Comparison of ENCODE assay signal across 9 cellular contexts in the genomic region with DNA sequence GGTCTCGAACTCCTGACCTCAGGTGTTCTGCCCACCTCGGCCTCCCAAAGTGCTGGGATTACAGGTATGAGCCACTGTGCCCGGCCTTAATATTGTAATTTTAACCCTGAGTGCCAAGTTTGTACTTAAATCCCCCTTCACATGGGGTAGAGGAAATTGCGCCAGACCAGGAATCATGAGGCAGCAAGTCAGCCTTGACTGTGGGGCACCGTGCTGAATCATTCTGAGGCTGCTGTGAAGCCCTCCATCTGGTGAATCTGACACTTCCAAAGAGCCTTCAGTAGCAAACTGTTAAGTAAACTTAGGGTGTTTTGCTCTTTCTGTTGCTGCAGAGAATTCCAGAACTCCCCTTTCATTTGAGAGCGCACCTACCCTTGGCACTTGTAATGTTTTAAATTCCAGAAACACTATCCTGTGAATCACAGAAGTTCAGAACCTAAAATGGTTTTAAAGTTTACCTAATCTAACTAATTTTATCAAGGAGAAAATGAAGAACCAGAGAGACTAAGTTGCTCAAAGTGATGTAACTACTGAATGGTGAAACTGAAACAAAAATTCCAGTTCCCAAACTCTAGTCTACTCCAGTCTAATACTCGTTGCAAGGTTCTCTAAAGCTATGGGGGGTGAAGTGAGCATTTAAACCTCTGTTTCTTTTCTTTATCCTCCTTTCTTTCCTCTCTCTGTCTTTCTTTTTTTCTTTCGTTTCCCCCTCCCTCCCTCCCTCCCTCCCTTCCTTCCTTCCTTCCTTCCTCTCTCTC. TPM values are rescaled to one million over a fixed set of nuclear protein-coding genes. Genes with fewer than 3 reads are reported as not detected.
DNase-seq lines count a peak whose midpoint lies in the region; ATAC-seq and TF ChIP-seq lines count a peak whose summit lies in the region.
"Had no signal": no experiment of that assay in that cellular context is flagged by ENCODE, and none has a peak within 500 bp of the region (broad histone marks: within the 10 kb centered on the region; RNA-seq: fewer than 3 reads in every experiment).

No MANE protein-coding gene starts in this region.

- peaks cover 0 to 1% of the 10 kb centered on the region in 2 donors for H3K36me3 Mint-ChIP-seq in activated T-cell treated with anti-CD3 and anti-CD28 coated beads, Interleukin-2, amount 50 U/mL, for 72 hours (ENCODE audit: insufficient read depth in 2 of 2)
- H3K36me3 Mint-ChIP-seq in activated T-cell treated with anti-CD3 and anti-CD28 coated beads, Interleukin-2, amount 50 U/mL, for 4 hours (ENCODE audit: insufficient read depth): peaks cover 4% of the 10 kb centered on the region
- H3K36me3 Mint-ChIP-seq: natural killer cell had no signal

- no peaks in the 10 kb centered on the region for H3K27me3 ChIP-seq in left lung
- no peaks in the 10 kb centered on the region for H3K27me3 ChIP-seq in upper lobe of right lung

- H3K4me3 ChIP-seq in left lung: peak overlapping the region in 1 of 2 donors; percentile 8
- H3K4me3 ChIP-seq in upper lobe of right lung: peak overlapping the region; percentile 14

- H3K4me1 ChIP-seq in left lung (peaks cover 0 to 47% of the 10 kb centered on the region in 2 donors), upper lobe of right lung (peaks cover 32% of the 10 kb centered on the region)

- H3K9me3 ChIP-seq in left lung (no peaks in the 10 kb centered on the region), upper lobe of right lung (no peaks in the 10 kb centered on the region)

- H3K27me3 Mint-ChIP-seq in activated T-cell treated with anti-CD3 and anti-CD28 coated beads, Interleukin-2, amount 50 U/mL, for 72 hours (ENCODE audit: low read depth): no peaks in the 10 kb centered on the region
- no peaks in the 10 kb centered on the region for H3K27me3 Mint-ChIP-seq in activated T-cell treated with anti-CD3 and anti-CD28 coated beads, Interleukin-2, amount 50 U/mL, for 4 hours (ENCODE audit: low read depth)

- intact Hi-C loops in left lung (cut with DNase I) (no loop called here), upper lobe of right lung (cut with DNase I) (loop anchor here (10.0 kb wide), 1 partner anchor 242 kb away; no protein-coding TSS in a partner anchor)

- no peak for TF ChIP-seq CTCF in left lung (IDR thresholded peaks at IDR 0.05)
- no peak for TF ChIP-seq CTCF in upper lobe of right lung (IDR thresholded peaks at IDR 0.05)

- peaks cover 0 to 16% of the 10 kb centered on the region in 2 donors for H3K36me3 ChIP-seq in left lung
- peaks cover 15% of the 10 kb centered on the region for H3K36me3 ChIP-seq in upper lobe of right lung

- H3K27ac Mint-ChIP-seq in activated T-cell treated with anti-CD3 and anti-CD28 coated beads, Interleukin-2, amount 50 U/mL, for 72 hours: no peak overlapping the region

- peak overlapping the region; percentile 54 to 65 for H3K4me3 Mint-ChIP-seq in activated T-cell treated with anti-CD3 and anti-CD28 coated beads, Interleukin-2, amount 50 U/mL, for 72 hours
- H3K4me3 Mint-ChIP-seq in activated T-cell treated with anti-CD3 and anti-CD28 coated beads, Interleukin-2, amount 50 U/mL, for 4 hours: no peak overlapping the region

- DNase-seq in activated T-cell treated with anti-CD3 and anti-CD28 coated beads, Interleukin-2, amount 50 U/mL, for 72 hours: no peak
- no peak for DNase-seq in activated T-cell treated with anti-CD3 and anti-CD28 coated beads, Interleukin-2, amount 50 U/mL, for 4 hours
- DNase-seq in astrocyte of the hippocampus (ENCODE audit: low read depth, low spot score): peak; percentile 65
- DNase-seq in left lung: peak in 1 of 2 donors; percentile 76
- DNase-seq in upper lobe of right lung: peak; percentile 73
- no peak for DNase-seq in NCI-H1048 (lab: John Stamatoyannopoulos, UW)
- DNase-seq in DMS153 (lab: John Stamatoyannopoulos, UW): no peak
- DNase-seq in NCI-H1092 treated with DMSO at 0.1 percent for 48 hours (lab: John Stamatoyannopoulos, UW): no peak
- DNase-seq: natural killer cell had no signal

- no peak for ATAC-seq in activated T-cell treated with anti-CD3 and anti-CD28 coated beads, Interleukin-2, amount 50 U/mL, for 72 hours (replicated peaks in 1 of 2)
- no peak for ATAC-seq in activated T-cell treated with anti-CD3 and anti-CD28 coated beads, Interleukin-2, amount 50 U/mL, for 4 hours
- ATAC-seq in left lung (peak; percentile 82), upper lobe of right lung (peak; percentile 87)

- H3K27ac ChIP-seq in left lung (peak overlapping the region; percentile 82 to 86), upper lobe of right lung (peak overlapping the region; percentile 67)

- no peaks in the 10 kb centered on the region for H3K9me3 Mint-ChIP-seq in activated T-cell treated with anti-CD3 and anti-CD28 coated beads, Interleukin-2, amount 50 U/mL, for 72 hours
- H3K9me3 Mint-ChIP-seq in activated T-cell treated with anti-CD3 and anti-CD28 coated beads, Interleukin-2, amount 50 U/mL, for 4 hours: no peaks in the 10 kb centered on the region
- H3K9me3 Mint-ChIP-seq: natural killer cell had no signal

- peaks cover 19% of the 10 kb centered on the region for H3K4me1 Mint-ChIP-seq in activated T-cell treated with anti-CD3 and anti-CD28 coated beads, Interleukin-2, amount 50 U/mL, for 72 hours (ENCODE audit: low read depth)
- peaks cover 9% of the 10 kb centered on the region for H3K4me1 Mint-ChIP-seq in activated T-cell treated with anti-CD3 and anti-CD28 coated beads, Interleukin-2, amount 50 U/mL, for 4 hours (ENCODE audit: low read depth)

RNA-seq across cellular contexts. Expression of a gene that starts 7.5 kb away (rescaled TPM):
- 10 to 100 TPM; 28.3 to 30.4 TPM for total RNA-seq in activated T-cell treated with anti-CD3 and anti-CD28 coated beads, Interleukin-2, amount 50 U/mL, for 72 hours
- total RNA-seq in activated T-cell treated with anti-CD3 and anti-CD28 coated beads, Interleukin-2, amount 50 U/mL, for 4 hours: 10 to 100 TPM in 2 of 3 donors, 1 to 10 TPM in 1; 9.0 to 10.6 (median 10.3) TPM
- total RNA-seq in left lung (10 to 100 TPM; 79.5 to 81.1 TPM), upper lobe of right lung (86.2 TPM)

RNA-seq across cellular contexts. Expression of a gene that starts 40.6 kb away (rescaled TPM):
- not detected for total RNA-seq in activated T-cell treated with anti-CD3 and anti-CD28 coated beads, Interleukin-2, amount 50 U/mL, for 72 hours
- total RNA-seq in activated T-cell treated with anti-CD3 and anti-CD28 coated beads, Interleukin-2, amount 50 U/mL, for 4 hours: not detected
- total RNA-seq in left lung (not detected), upper lobe of right lung (not detected)

RNA-seq across cellular contexts. Expression of a gene that starts 51.6 kb away (rescaled TPM):
- total RNA-seq in activated T-cell treated with anti-CD3 and anti-CD28 coated beads, Interleukin-2, amount 50 U/mL, for 72 hours: 1 to 10 TPM; 6.6 to 7.8 TPM
- total RNA-seq in activated T-cell treated with anti-CD3 and anti-CD28 coated beads, Interleukin-2, amount 50 U/mL, for 4 hours: 1 to 10 TPM; 8.0 to 8.7 (median 8.4) TPM
- total RNA-seq in left lung (10 to 100 TPM in 1 of 2 donors, 1 to 10 TPM in 1; 8.3 to 11.0 TPM), upper lobe of right lung (9.6 TPM)

Comparison
In these comparisons a context has a peak if more than half of its experiments do, and no peak if none do; other contexts are left out.
1. ATAC-seq: peak in left lung (single experiment) and upper lobe of right lung (single experiment); none in activated T-cell treated with anti-CD3 and anti-CD28 coated beads, Interleukin-2, amount 50 U/mL, for 72 hours (0 of 2) and activated T-cell treated with anti-CD3 and anti-CD28 coated beads, Interleukin-2, amount 50 U/mL, for 4 hours (0 of 2).
2. DNase-seq: peak in astrocyte of the hippocampus (single experiment) and upper lobe of right lung (single experiment); none in activated T-cell treated with anti-CD3 and anti-CD28 coated beads, Interleukin-2, amount 50 U/mL, for 72 hours (0 of 2), activated T-cell treated with anti-CD3 and anti-CD28 coated beads, Interleukin-2, amount 50 U/mL, for 4 hours (single experiment), NCI-H1048 (single experiment), DMS153 (single experiment) and NCI-H1092 treated with DMSO at 0.1 percent for 48 hours (single experiment).